ENCODE assay signal across 16 cellular contexts in the genomic region with DNA sequence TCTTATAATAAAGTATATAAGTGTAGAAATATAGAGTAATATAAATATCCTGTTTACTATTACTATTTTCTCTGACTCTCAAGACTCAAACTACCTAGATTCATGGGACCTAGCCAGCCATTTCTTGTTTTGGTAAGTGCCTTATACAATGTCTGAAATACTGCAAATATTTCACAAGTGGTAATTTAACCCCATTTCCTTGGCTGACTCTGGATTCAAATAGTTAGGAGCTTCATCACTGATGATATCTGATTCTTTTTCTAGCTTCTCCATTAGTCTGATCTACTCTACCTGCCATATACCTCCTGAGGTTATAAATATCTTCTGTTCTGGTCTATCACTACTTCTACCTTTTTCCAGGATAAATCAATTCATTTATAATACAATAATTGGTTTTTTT. TPM values are rescaled to one million over a fixed set of nuclear protein-coding genes. Genes with fewer than 3 reads are reported as not detected.
DNase-seq lines count a peak whose midpoint lies in the region; ATAC-seq and TF ChIP-seq lines count a peak whose summit lies in the region.
"Had no signal": no experiment of that assay in that cellular context is flagged by ENCODE, and none has a peak within 500 bp of the region (broad histone marks: within the 10 kb centered on the region; RNA-seq: fewer than 3 reads in every experiment).

No MANE protein-coding gene starts in this region.

- H4K20me1 ChIP-seq in IMR-90 (ENCODE audit: insufficient read depth, low read length), result no peaks in the 10 kb centered on the region
- H4K20me1 ChIP-seq: BLaER1 treated with 17β-estradiol and CSF1 and Interleukin-3, amounts not matched to agents 10 nM and 100 nM had no signal

- TF ChIP-seq CTCF in AG10803 (conservative IDR thresholded peaks at IDR 0.05; ENCODE audit: low read length) (no peak), IMR-90 (conservative IDR thresholded peaks at IDR 0.05; ENCODE audit: low read depth, low read length) (no peak), fibroblast of mammary gland (conservative IDR thresholded peaks at IDR 0.05; ENCODE audit: control insufficient read depth, insufficient read depth, low read depth, low read length) (no peak)

- no peak overlapping the region for H4K91ac ChIP-seq in IMR-90 (ENCODE audit: insufficient read depth, low read depth, low read length)

- H2BK120ac ChIP-seq in IMR-90 (ENCODE audit: low read depth, low read length), result no peak overlapping the region

- no peak overlapping the region for H2AK9ac ChIP-seq in IMR-90 (replicated peaks; ENCODE audit: low read depth, low read length, poor library complexity)

- H4K8ac ChIP-seq in IMR-90 (ENCODE audit: low read depth in 2 of 2, low read length in 2 of 2), result no peak overlapping the region

- H2BK5ac ChIP-seq in IMR-90 (ENCODE audit: low read depth, low read length, poor library complexity, severe bottlenecking), result no peak overlapping the region

- no peak for TF ChIP-seq RAD21 in IMR-90 (IDR thresholded peaks at IDR 0.05; ENCODE audit: low read length)

- H3K4me1 ChIP-seq in IMR-90 (ENCODE audit: control insufficient read depth, insufficient read depth, low read length) (peaks cover 6% of the 10 kb centered on the region; the same call in 1 of the 2 replicates), adipocyte (ENCODE audit: control insufficient read depth, insufficient read depth, low read length) (peaks cover 13% of the 10 kb centered on the region)

- H3K4me3 ChIP-seq in AG10803 (ENCODE audit: low read length), result no peak overlapping the region
- H3K4me3 ChIP-seq in IMR-90 (ENCODE audit: insufficient read depth, low read depth, low read length), result no peak overlapping the region
- H3K4me3 ChIP-seq in adipocyte (ENCODE audit: low read length), result no peak overlapping the region
- H3K4me3 ChIP-seq in fibroblast of mammary gland (ENCODE audit: control insufficient read depth, low read depth, low read length), result no peak overlapping the region
- H3K4me3 ChIP-seq: BLaER1 treated with 17β-estradiol and CSF1 and Interleukin-3, amounts not matched to agents 10 nM and 100 nM had no signal

- in situ Hi-C loops in IMR-90 (cut with MboI; ENCODE audit: low sequenced_read_pairs), result no loop called here

- H4K5ac ChIP-seq in IMR-90 (ENCODE audit: low read depth, low read length), result no peak overlapping the region

- H3K4me2 ChIP-seq in IMR-90 (ENCODE audit: low read depth, low read length), result no peak overlapping the region
- H3K4me2 ChIP-seq: BLaER1 treated with 17β-estradiol and CSF1 and Interleukin-3, amounts not matched to agents 10 nM and 100 nM had no signal

- no peak overlapping the region for H3K14ac ChIP-seq in IMR-90 (replicated peaks; ENCODE audit: low read depth, low read length)

- ATAC-seq in IMR-90 (ENCODE audit: low read depth) (no peak; the same call in 1 of the 2 replicates), left lobe of liver (no peak), HG03280 (IDR thresholded peaks at IDR 0.05; ENCODE audit: unreplicated experiment) (no peak)

- H3K9me1 ChIP-seq in IMR-90 (ENCODE audit: insufficient read depth, low read length), result peaks cover 2% of the 10 kb centered on the region; the same call in 1 of the 2 replicates

- peaks cover 8 to 9% of the 10 kb centered on the region in 2 experiments; a peak in 3 of 4 replicates for H3K79me1 ChIP-seq in IMR-90 (ENCODE audit: low read depth in 1 of 2, low read length in 2 of 2)

- H3K27ac ChIP-seq in IMR-90 (ENCODE audit: insufficient read depth, low read length), result no peak overlapping the region
- H3K27ac ChIP-seq: BLaER1 treated with 17β-estradiol and CSF1 and Interleukin-3, amounts not matched to agents 10 nM and 100 nM had no signal

- H3K23ac ChIP-seq in IMR-90 (ENCODE audit: low read depth, low read length), result no peak overlapping the region

- BruUV-seq in IMR-90 (replicated peaks; lab: Mats Ljungman, UMichigan), result no TSS peak

- no peak overlapping the region for H3K4ac ChIP-seq in IMR-90 (ENCODE audit: low read depth, low read length)

- CTCF ChIA-PET in IMR-90 (lab: Yijun Ruan, JAX), result no interaction called here

- H3K56ac ChIP-seq in IMR-90 (ENCODE audit: extremely low read depth, insufficient read depth, low read length), result no peak overlapping the region

- no peak overlapping the region for H3K18ac ChIP-seq in IMR-90 (ENCODE audit: low read depth, low read length)

- no peaks in the 10 kb centered on the region for H3K9me3 ChIP-seq in IMR-90 (ENCODE audit: control insufficient read depth, insufficient read depth, low read length)
- no peaks in the 10 kb centered on the region for H3K9me3 ChIP-seq in adipocyte (ENCODE audit: control insufficient read depth, low read length)
- H3K9me3 ChIP-seq: BLaER1 treated with 17β-estradiol and CSF1 and Interleukin-3, amounts not matched to agents 10 nM and 100 nM had no signal

- DNase-seq in AG10803 (ENCODE audit: low read depth) (peak; percentile 59), IMR-90 (peak; percentile 66), adipocyte (ENCODE audit: low read depth) (peak; percentile 58), fibroblast of mammary gland (ENCODE audit: low read depth) (peak; percentile 56), head of caudate nucleus (no peak), left lobe of liver (ENCODE audit: low spot score) (no peak), T-helper 1 cell (no peak)
- DNase-seq: DMS79 treated with DMSO at 0.1 percent for 48 hours, MM.1S, NCI-H1105, NCI-H1694 treated with DMSO at 0.1 percent for 48 hours, NCI-H446, NCI-H69, RPMI8226 had no signal

- no peak overlapping the region for H2BK15ac ChIP-seq in IMR-90 (ENCODE audit: low read depth, low read length)

- H3K27me3 ChIP-seq in IMR-90 (ENCODE audit: control insufficient read depth, insufficient read depth, low read length), result no peaks in the 10 kb centered on the region
- no peaks in the 10 kb centered on the region for H3K27me3 ChIP-seq in adipocyte (replicated peaks; ENCODE audit: control insufficient read depth, insufficient read depth, low read length)
- H3K27me3 ChIP-seq: BLaER1 treated with 17β-estradiol and CSF1 and Interleukin-3, amounts not matched to agents 10 nM and 100 nM had no signal

- H2BK20ac ChIP-seq in IMR-90 (ENCODE audit: low read depth, low read length), result no peak overlapping the region

- H3K9ac ChIP-seq in IMR-90 (ENCODE audit: low read depth, low read length) (no peak overlapping the region), adipocyte (ENCODE audit: low read length) (no peak overlapping the region)
- H3K9ac ChIP-seq: BLaER1 treated with 17β-estradiol and CSF1 and Interleukin-3, amounts not matched to agents 10 nM and 100 nM had no signal

- H3K36me3 ChIP-seq in IMR-90 (ENCODE audit: control insufficient read depth, insufficient read depth, low read length) (no peaks in the 10 kb centered on the region), adipocyte (ENCODE audit: control insufficient read depth, insufficient read depth, low read length, severe bottlenecking) (no peaks in the 10 kb centered on the region)
- H3K36me3 ChIP-seq: BLaER1 treated with 17β-estradiol and CSF1 and Interleukin-3, amounts not matched to agents 10 nM and 100 nM had no signal

- no peak overlapping the region for H2AFZ ChIP-seq in IMR-90 (replicated peaks; ENCODE audit: low read length, poor library complexity)

- dilution Hi-C loops in IMR-90 (cut with HindIII; ENCODE audit: low sequenced_read_pairs, unreplicated experiment), result no loop called here

- intact Hi-C loops in IMR-90 (cut with micrococcal nuclease), result no loop called here
- intact Hi-C loops in head of caudate nucleus (cut with DNase I), result no loop called here

- no peak overlapping the region for H2AK5ac ChIP-seq in IMR-90 (ENCODE audit: low read depth, low read length)

- POLR2A ChIA-PET in IMR-90 (lab: Charles Lee; ENCODE audit: unreplicated experiment), result no interaction called here

- no peak for TF ChIP-seq POLR2A in IMR-90 (IDR thresholded peaks at IDR 0.05; ENCODE audit: low read depth, low read length)

TF ChIP-seq in IMR-90, 13 proteins besides CTCF, POLR2A, EP300 and RAD21:
- TF ChIP-seq BHLHE40 (IDR thresholded peaks at IDR 0.05; ENCODE audit: low read depth, low read length) (no peak), CEBPB (IDR thresholded peaks at IDR 0.05; ENCODE audit: low read depth, low read length) (peak; percentile 36; the same call in 1 of the 2 replicates)
- TF ChIP-seq, protein P1, sequence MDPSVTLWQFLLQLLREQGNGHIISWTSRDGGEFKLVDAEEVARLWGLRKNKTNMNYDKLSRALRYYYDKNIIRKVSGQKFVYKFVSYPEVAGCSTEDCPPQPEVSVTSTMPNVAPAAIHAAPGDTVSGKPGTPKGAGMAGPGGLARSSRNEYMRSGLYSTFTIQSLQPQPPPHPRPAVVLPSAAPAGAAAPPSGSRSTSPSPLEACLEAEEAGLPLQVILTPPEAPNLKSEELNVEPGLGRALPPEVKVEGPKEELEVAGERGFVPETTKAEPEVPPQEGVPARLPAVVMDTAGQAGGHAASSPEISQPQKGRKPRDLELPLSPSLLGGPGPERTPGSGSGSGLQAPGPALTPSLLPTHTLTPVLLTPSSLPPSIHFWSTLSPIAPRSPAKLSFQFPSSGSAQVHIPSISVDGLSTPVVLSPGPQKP (IDR thresholded peaks at IDR 0.05; ENCODE audit: borderline replicate concordance, low read depth, low read length), result no peak

RNA-seq across cellular contexts. Expression of a gene that starts 6.4 kb away (rescaled TPM):
- total RNA-seq in IMR-90 (2012; rRNA removed) (7.7 and 15.8 TPM in 2 replicates), left lobe of liver (7.8 TPM)
- 20.5 and 21.1 TPM in 2 replicates for polyA plus RNA-seq in IMR-90 (2012; rRNA removed)
- 4.4 and 6.5 TPM in 2 replicates for polyA plus RNA-seq in IMR-90 (2012; cell fraction: cytosol; rRNA removed)
- polyA plus RNA-seq in IMR-90 (2012; cell fraction: nucleus; rRNA removed; ENCODE audit: low replicate concordance), result 3.3 and 9.8 TPM in 2 replicates

RNA-seq across cellular contexts. Expression of a gene that starts 50.8 kb away (rescaled TPM):
- 36.7 and 37.8 TPM in 2 replicates for total RNA-seq in IMR-90 (2012; rRNA removed)
- 23.9 and 28.6 TPM in 2 replicates for polyA plus RNA-seq in IMR-90 (2012; rRNA removed)
- 4.0 and 8.9 TPM in 2 replicates for polyA plus RNA-seq in IMR-90 (2012; cell fraction: cytosol; rRNA removed)
- polyA plus RNA-seq in IMR-90 (2012; cell fraction: nucleus; rRNA removed; ENCODE audit: low replicate concordance), result 2.0 and 15.9 TPM in 2 replicates
- total RNA-seq in left lobe of liver, result 6.4 TPM

Comparison
In these comparisons a context has a peak if more than half of its experiments do, and no peak if none do; other contexts are left out.
1. DNase-seq: peak in AG10803 (single experiment), IMR-90 (single experiment), adipocyte (single experiment) and fibroblast of mammary gland (single experiment); none in head of caudate nucleus (0 of 42), left lobe of liver (single experiment) and T-helper 1 cell (0 of 5).